In the genomic region with DNA sequence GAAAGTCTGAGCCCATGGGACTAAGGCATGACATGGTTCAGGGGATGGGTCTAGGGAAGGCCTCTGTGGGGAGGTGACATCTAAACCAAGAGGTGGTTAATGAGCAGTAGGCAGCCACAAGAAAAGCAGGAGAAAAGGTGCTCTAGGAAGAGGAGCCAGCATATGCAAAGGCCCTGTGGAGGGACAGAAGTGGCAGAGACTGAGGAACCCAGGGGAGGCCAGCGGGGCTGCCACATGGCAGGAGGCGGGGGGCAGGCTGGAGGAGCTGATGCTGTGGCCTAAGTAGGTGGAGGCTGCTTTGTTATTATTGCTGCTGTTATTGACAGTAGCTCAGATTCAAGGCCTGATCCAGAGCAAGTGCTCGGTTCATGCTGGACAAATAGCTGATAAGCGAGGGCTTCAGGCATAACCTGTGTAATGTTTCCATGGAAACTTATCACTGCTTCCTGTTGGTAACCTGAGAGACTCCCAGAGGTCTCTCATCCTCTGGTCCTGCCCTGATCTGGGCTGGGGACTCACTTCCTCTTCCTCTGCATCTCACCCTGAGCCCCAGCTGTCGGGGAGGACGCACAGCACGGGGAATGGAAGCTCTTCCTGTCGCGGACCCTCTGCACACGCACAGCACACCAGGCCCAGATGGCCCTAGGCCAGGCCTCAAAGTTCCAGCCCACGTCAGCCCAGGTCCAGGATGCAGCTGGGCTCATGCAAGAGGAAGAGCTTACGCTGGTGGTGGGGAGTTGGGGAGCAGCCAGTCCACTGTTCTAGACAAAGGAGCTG, we compare ENCODE assay signal across 8 cellular contexts.
DNase-seq lines count a peak whose midpoint lies in the region; ATAC-seq and TF ChIP-seq lines count a peak whose summit lies in the region.

No MANE protein-coding gene starts in this region.

- no peak overlapping the region for H3K18ac ChIP-seq in IMR-90 (ENCODE audit: low read depth, low read length)

- H3K9me3 ChIP-seq in IMR-90 (ENCODE audit: control insufficient read depth, insufficient read depth, low read length) (no peaks in the 10 kb centered on the region), right lobe of liver (no peaks in the 10 kb centered on the region)

- no peaks in the 10 kb centered on the region for H3K36me3 ChIP-seq in IMR-90 (ENCODE audit: control insufficient read depth, insufficient read depth, low read length)
- H3K36me3 ChIP-seq in right lobe of liver, result no peaks in the 10 kb centered on the region

- no peak overlapping the region for H3K56ac ChIP-seq in IMR-90 (ENCODE audit: extremely low read depth, insufficient read depth, low read length)

- no peak overlapping the region for H3K9ac ChIP-seq in IMR-90 (ENCODE audit: low read depth, low read length)

- no peaks in the 10 kb centered on the region for H3K36me3 Mint-ChIP-seq in activated T-cell treated with anti-CD3 and anti-CD28 coated beads, Interleukin-2, amount 50 U/mL, for 4 hours (ENCODE audit: insufficient read depth)
- no peaks in the 10 kb centered on the region for H3K36me3 Mint-ChIP-seq in WTC11

- H4K91ac ChIP-seq in IMR-90 (ENCODE audit: insufficient read depth, low read depth, low read length), result no peak overlapping the region

- no peaks in the 10 kb centered on the region for H3K27me3 Mint-ChIP-seq in activated T-cell treated with anti-CD3 and anti-CD28 coated beads, Interleukin-2, amount 50 U/mL, for 4 hours (ENCODE audit: low read depth)
- no peaks in the 10 kb centered on the region; the same call in 1 of the 2 replicates for H3K27me3 Mint-ChIP-seq in WTC11 (ENCODE audit: low read depth)

- no peak overlapping the region for H4K5ac ChIP-seq in IMR-90 (ENCODE audit: low read depth, low read length)

- no peak for TF ChIP-seq POLR2A in IMR-90 (IDR thresholded peaks at IDR 0.05; ENCODE audit: low read depth, low read length)
- no peak for TF ChIP-seq POLR2A in right lobe of liver (IDR thresholded peaks at IDR 0.05)

- POLR2A ChIA-PET in IMR-90 (lab: Charles Lee; ENCODE audit: unreplicated experiment) (no interaction called here), WTC11 (lab: Charles Lee) (no interaction called here)

- H2AFZ ChIP-seq in IMR-90 (replicated peaks; ENCODE audit: low read length, poor library complexity), result peak overlapping the region; percentile 65

- H3K4me1 ChIP-seq in IMR-90 (ENCODE audit: control insufficient read depth, insufficient read depth, low read length) (peaks cover 13% of the 10 kb centered on the region; the same call in 1 of the 2 replicates), right lobe of liver (no peaks in the 10 kb centered on the region)

- dilution Hi-C loops in IMR-90 (cut with HindIII; ENCODE audit: low sequenced_read_pairs, unreplicated experiment), result no loop called here

- no peaks in the 10 kb centered on the region for H4K20me1 ChIP-seq in IMR-90 (ENCODE audit: insufficient read depth, low read length)

- H2BK5ac ChIP-seq in IMR-90 (ENCODE audit: low read depth, low read length, poor library complexity, severe bottlenecking), result no peak overlapping the region

- H3K9me3 Mint-ChIP-seq in activated T-cell treated with anti-CD3 and anti-CD28 coated beads, Interleukin-2, amount 50 U/mL, for 4 hours, result no peaks in the 10 kb centered on the region
- no peaks in the 10 kb centered on the region for H3K9me3 Mint-ChIP-seq in WTC11

- no TSS peak for BruUV-seq in IMR-90 (replicated peaks; lab: Mats Ljungman, UMichigan)

- H3K27ac ChIP-seq in IMR-90 (ENCODE audit: insufficient read depth, low read length), result no peak overlapping the region
- peak overlapping the region in 1 of 3 donors; percentile 63 for H3K27ac ChIP-seq in right lobe of liver

- no peak overlapping the region for H4K8ac ChIP-seq in IMR-90 (ENCODE audit: low read depth in 2 of 2, low read length in 2 of 2)

- in situ Hi-C loops in IMR-90 (cut with MboI; ENCODE audit: low sequenced_read_pairs), result no loop called here

- peak; percentile 25 to 57 for ATAC-seq in activated T-cell treated with anti-CD3 and anti-CD28 coated beads, Interleukin-2, amount 50 U/mL, for 4 hours
- ATAC-seq in IMR-90 (ENCODE audit: low read depth) (no peak), WTC11 (peak; percentile 43), right lobe of liver (peak; percentile 81 to 88 (median 84)), HG03025 (IDR thresholded peaks at IDR 0.05; ENCODE audit: low FRiP score, unreplicated experiment) (no peak)

- no peak overlapping the region for H3K14ac ChIP-seq in IMR-90 (replicated peaks; ENCODE audit: low read depth, low read length)

- H3K4me3 Mint-ChIP-seq in activated T-cell treated with anti-CD3 and anti-CD28 coated beads, Interleukin-2, amount 50 U/mL, for 4 hours, result no peak overlapping the region
- no peak overlapping the region for H3K4me3 Mint-ChIP-seq in WTC11

- no peak overlapping the region for H3K4me3 ChIP-seq in IMR-90 (ENCODE audit: insufficient read depth, low read depth, low read length)
- H3K4me3 ChIP-seq in right lobe of liver, result no peak overlapping the region

- no peak overlapping the region for H3K23ac ChIP-seq in IMR-90 (ENCODE audit: low read depth, low read length)

- CTCF ChIA-PET in IMR-90 (lab: Yijun Ruan, JAX) (interaction anchor here (0.6 kb wide), 1 partner anchor 380 kb away, joined by 5 read pairs; no protein-coding TSS in a partner anchor), WTC11 (lab: Charles Lee) (interaction anchor here (0.5 to 2.0 kb wide), 10 partner anchors 9 to 377 kb away, joined by 3 to 12 read pairs (median 5); a partner anchor contains a TSS)

- H3K27me3 ChIP-seq in IMR-90 (ENCODE audit: control insufficient read depth, insufficient read depth, low read length) (peaks cover 30% of the 10 kb centered on the region), right lobe of liver (no peaks in the 10 kb centered on the region)

- H3K4me1 Mint-ChIP-seq in activated T-cell treated with anti-CD3 and anti-CD28 coated beads, Interleukin-2, amount 50 U/mL, for 4 hours (ENCODE audit: low read depth), result peaks cover 9% of the 10 kb centered on the region
- peaks cover 16% of the 10 kb centered on the region for H3K4me1 Mint-ChIP-seq in WTC11

- H3K27ac Mint-ChIP-seq in WTC11, result no peak overlapping the region

- WGBS in IMR-90 (ENCODE audit: extremely low coverage in 2 of 2, insufficient read length in 1 of 2), 2 experiments, result 70% methylated on average over 2 of the region's 12 CpGs; no CpG with 5 or more reads in 1 of the 2 experiments
- WGBS in right lobe of liver (ENCODE audit: insufficient coverage, low coverage, low lambda C conversion rate, missing lambda C conversion rate), result 71% methylated on average over 4 of the region's 12 CpGs

- no peak overlapping the region for H2BK15ac ChIP-seq in IMR-90 (ENCODE audit: low read depth, low read length)

- intact Hi-C loops in IMR-90 (cut with micrococcal nuclease), result no loop called here
- intact Hi-C loops in right lobe of liver (cut with DNase I), result no loop called here

- H2AK9ac ChIP-seq in IMR-90 (replicated peaks; ENCODE audit: low read depth, low read length, poor library complexity), result no peak overlapping the region

- no peak overlapping the region for H2BK20ac ChIP-seq in IMR-90 (ENCODE audit: low read depth, low read length)

- H3K4me2 ChIP-seq in IMR-90 (ENCODE audit: low read depth, low read length), result no peak overlapping the region

- no peaks in the 10 kb centered on the region for H3K79me1 ChIP-seq in IMR-90 (ENCODE audit: low read depth in 1 of 2, low read length in 2 of 2)

- no peak for TF ChIP-seq CTCF in IMR-90 (conservative IDR thresholded peaks at IDR 0.05; ENCODE audit: low read depth, low read length)
- no peak for TF ChIP-seq CTCF in WTC11 (IDR thresholded peaks at IDR 0.05)
- no peak for TF ChIP-seq CTCF in right lobe of liver (IDR thresholded peaks at IDR 0.05)

- H2BK120ac ChIP-seq in IMR-90 (ENCODE audit: low read depth, low read length), result no peak overlapping the region

- no peak for TF ChIP-seq RAD21 in IMR-90 (IDR thresholded peaks at IDR 0.05; ENCODE audit: low read length)

- H3K4ac ChIP-seq in IMR-90 (ENCODE audit: low read depth, low read length), result no peak overlapping the region

- no peak overlapping the region for H2AK5ac ChIP-seq in IMR-90 (ENCODE audit: low read depth, low read length)

- peaks cover 11% of the 10 kb centered on the region for H3K9me1 ChIP-seq in IMR-90 (ENCODE audit: insufficient read depth, low read length)

- no peak for DNase-seq in activated T-cell treated with anti-CD3 and anti-CD28 coated beads, Interleukin-2, amount 50 U/mL, for 4 hours
- DNase-seq in activated T-cell treated with anti-CD3 and anti-CD28 coated beads, Interleukin-2, amount 50 U/mL, for 1 hour, result no peak
- DNase-seq in IMR-90 (peak; percentile 22), WTC11 (ENCODE audit: low spot score) (no peak), right lobe of liver (peak in 2 of 3 donors; percentile 64 to 75), AG20443 (ENCODE audit: low spot score) (no peak)
- no peak for DNase-seq in activated CD4-positive, CD25-positive, alpha-beta regulatory T cell treated with anti-CD3 and anti-CD28 coated beads, Interleukin-2, amount 50 U/mL, for 72 hours

TF ChIP-seq in IMR-90, 13 proteins besides CTCF, POLR2A, EP300 and RAD21 (continues in another document):
- TF ChIP-seq MAFK (IDR thresholded peaks at IDR 0.05; ENCODE audit: low read depth, low read length), result no peak
- TF ChIP-seq, protein P1, sequence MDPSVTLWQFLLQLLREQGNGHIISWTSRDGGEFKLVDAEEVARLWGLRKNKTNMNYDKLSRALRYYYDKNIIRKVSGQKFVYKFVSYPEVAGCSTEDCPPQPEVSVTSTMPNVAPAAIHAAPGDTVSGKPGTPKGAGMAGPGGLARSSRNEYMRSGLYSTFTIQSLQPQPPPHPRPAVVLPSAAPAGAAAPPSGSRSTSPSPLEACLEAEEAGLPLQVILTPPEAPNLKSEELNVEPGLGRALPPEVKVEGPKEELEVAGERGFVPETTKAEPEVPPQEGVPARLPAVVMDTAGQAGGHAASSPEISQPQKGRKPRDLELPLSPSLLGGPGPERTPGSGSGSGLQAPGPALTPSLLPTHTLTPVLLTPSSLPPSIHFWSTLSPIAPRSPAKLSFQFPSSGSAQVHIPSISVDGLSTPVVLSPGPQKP (IDR thresholded peaks at IDR 0.05; ENCODE audit: borderline replicate concordance, low read depth, low read length), result no peak

TF ChIP-seq in WTC11, 78 proteins besides CTCF, POLR2A, EP300 and RAD21 (continues in another document):
- TF ChIP-seq ZNF423 (CRISPR knock-in tag; IDR thresholded peaks at IDR 0.05) (no peak), HMGA2 (CRISPR knock-in tag; IDR thresholded peaks at IDR 0.05) (no peak), MXD4 (CRISPR knock-in tag; IDR thresholded peaks at IDR 0.05; ENCODE audit: borderline replicate concordance) (no peak)

Comparison
In these comparisons a context has a peak if more than half of its experiments do, and no peak if none do; other contexts are left out.
1. ATAC-seq: peak in activated T-cell treated with anti-CD3 and anti-CD28 coated beads, Interleukin-2, amount 50 U/mL, for 4 hours (2 of 2), WTC11 (single experiment) and right lobe of liver (4 of 4); none in IMR-90 (single experiment) and HG03025 (single experiment).
2. DNase-seq: peak in IMR-90 (single experiment) and right lobe of liver (2 of 3); none in activated T-cell treated with anti-CD3 and anti-CD28 coated beads, Interleukin-2, amount 50 U/mL, for 4 hours (single experiment), activated T-cell treated with anti-CD3 and anti-CD28 coated beads, Interleukin-2, amount 50 U/mL, for 1 hour (single experiment), WTC11 (single experiment), AG20443 (single experiment) and activated CD4-positive, CD25-positive, alpha-beta regulatory T cell treated with anti-CD3 and anti-CD28 coated beads, Interleukin-2, amount 50 U/mL, for 72 hours (single experiment).